In genomic region chr12:98274430-98275130, GRCh38 we compare ENCODE assay signal across 11 cellular contexts.
DNase-seq lines count a peak whose midpoint lies in the region; ATAC-seq and TF ChIP-seq lines count a peak whose summit lies in the region.
"Had no signal": no experiment of that assay in that cellular context is flagged by ENCODE, and none has a peak within 500 bp of the region (broad histone marks: within the 10 kb centered on the region; RNA-seq: fewer than 3 reads in every experiment).

No MANE protein-coding gene starts in this region.

- H3K4me1 ChIP-seq in BLaER1 = peaks cover 22% of the 10 kb centered on the region
- no peaks in the 10 kb centered on the region for H3K4me1 ChIP-seq in osteoblast (ENCODE audit: insufficient read depth, low read length)
- H3K4me1 ChIP-seq: ascending aorta had no signal

- H3K4me3 ChIP-seq in BLaER1 = peak overlapping the region; percentile 26; the same call in 1 of the 2 replicates
- no peak overlapping the region for H3K4me3 ChIP-seq in osteoblast (ENCODE audit: insufficient read depth, low read length)
- H3K4me3 ChIP-seq: ascending aorta had no signal

- H3K36me3 ChIP-seq in BLaER1 (no peaks in the 10 kb centered on the region), osteoblast (ENCODE audit: insufficient read depth, low read length) (no peaks in the 10 kb centered on the region)
- H3K36me3 ChIP-seq: ascending aorta had no signal

- no peak for TF ChIP-seq CTCF in osteoblast (IDR thresholded peaks at IDR 0.05; ENCODE audit: extremely low read depth, low read depth, low read length)

- DNase-seq in epidermal melanocyte (ENCODE audit: insufficient read length, low spot score) (no peak), NCI-H2196 (lab: John Stamatoyannopoulos, UW; ENCODE audit: unreplicated experiment) (no peak), osteoblast (ENCODE audit: insufficient read length, low spot score, missing footprints) (no peak), T-helper 9 cell (no peak)
- DNase-seq: stimulated activated CD4-positive, alpha-beta T cell treated with anti-CD3 and anti-CD28 coated beads, Interleukin-12 subunit alpha, Interleukin-12 subunit beta, amount 100 ng/mL, for 4 hours; stimulated activated naive CD8-positive, alpha-beta T cell treated with anti-CD3 and anti-CD28 coated beads, Interleukin-15, Interleukin-2, amounts not matched to agents 100 U/mL and 50 U/mL, for 24 hours had no signal

- no peaks in the 10 kb centered on the region for H3K79me2 ChIP-seq in osteoblast (ENCODE audit: insufficient read depth, low read length)

- H3K27ac ChIP-seq in BLaER1 (peak overlapping the region; percentile 69), osteoblast (ENCODE audit: low read depth, low read length) (no peak overlapping the region)
- H3K27ac ChIP-seq: ascending aorta had no signal

- no peaks in the 10 kb centered on the region for H4K20me1 ChIP-seq in BLaER1
- H4K20me1 ChIP-seq in osteoblast (ENCODE audit: insufficient read depth, low read length) = no peaks in the 10 kb centered on the region

- H3K4me2 ChIP-seq in BLaER1 (peak overlapping the region; percentile 74), osteoblast (ENCODE audit: insufficient read depth, low read length) (no peak overlapping the region)

- ATAC-seq in GM19035 (IDR thresholded peaks at IDR 0.05; ENCODE audit: unreplicated experiment) (peak; percentile 95), HG02588 (IDR thresholded peaks at IDR 0.05; ENCODE audit: unreplicated experiment) (peak; percentile 97), HG03378 (IDR thresholded peaks at IDR 0.05; ENCODE audit: unreplicated experiment) (peak; percentile 99)
- ATAC-seq: stimulated activated naive CD8-positive, alpha-beta T cell treated with anti-CD3 and anti-CD28 coated beads, Interleukin-15, Interleukin-2, amounts not matched to agents 100 U/mL and 50 U/mL, for 24 hours had no signal

- H3K9me3 ChIP-seq in BLaER1 = no peaks in the 10 kb centered on the region; the same call in 1 of the 2 replicates
- no peaks in the 10 kb centered on the region for H3K9me3 ChIP-seq in osteoblast (ENCODE audit: low read depth, low read length)
- H3K9me3 ChIP-seq: ascending aorta had no signal

- H3K9ac ChIP-seq in BLaER1 = peak overlapping the region; percentile 30; the same call in 1 of the 2 replicates

- H2AFZ ChIP-seq in osteoblast (ENCODE audit: low read length) = no peak overlapping the region

- no peaks in the 10 kb centered on the region for H3K27me3 ChIP-seq in BLaER1
- no peaks in the 10 kb centered on the region for H3K27me3 ChIP-seq in osteoblast (ENCODE audit: insufficient read depth, low read length)
- H3K27me3 ChIP-seq: ascending aorta had no signal
